Comparison of ENCODE assay signal across 22 cellular contexts in genomic region chr2:66960161-66960560, GRCh38.
"Had no signal": no experiment of that assay in that cellular context is flagged by ENCODE, and none has a peak within 500 bp of the region (broad histone marks: within the 10 kb centered on the region; RNA-seq: fewer than 3 reads in every experiment).

No MANE protein-coding gene starts in this region.

- H3K36me3 ChIP-seq: left lung, spleen, thoracic aorta, upper lobe of right lung, WERI-Rb-1 had no signal

- DNase-seq: activated CD4-positive, alpha-beta T cell treated with anti-CD3 and anti-CD28 coated beads, Interleukin-2, amount 10 ng/mL, durations not matched to agents 7 days and 5 days; activated CD4-positive, CD25-positive, alpha-beta regulatory T cell treated with anti-CD3 and anti-CD28 coated beads, Interleukin-2, amount 50 U/mL, for 72 hours; activated CD8-positive, alpha-beta memory T cell treated with anti-CD3 and anti-CD28 coated beads, Interleukin-2, amount 10 ng/mL, durations not matched to agents 7 days and 5 days; activated CD8-positive, alpha-beta T cell treated with anti-CD3 and anti-CD28 coated beads for 36 hours; activated effector memory CD4-positive, alpha-beta T cell treated with anti-CD3 and anti-CD28 coated beads, Interleukin-2, amount 50 U/mL, for 16 hours; activated naive CD4-positive, alpha-beta T cell treated with anti-CD3 and anti-CD28 coated beads, Interleukin-2, amount 10 ng/mL, durations not matched to agents 7 days and 5 days; activated T-cell treated with anti-CD3 and anti-CD28 coated beads for 4 hours; amygdala; cerebellar nuclear complex; kidney; mucosa of descending colon; occipital lobe; retina; spleen; stimulated activated CD4-positive, alpha-beta T cell treated with anti-CD3 and anti-CD28 coated beads, Interleukin-4, amount 100 ng/mL, for 1 hour; stimulated activated naive CD4-positive, alpha-beta T cell; upper lobe of right lung; WERI-Rb-1 had no signal

- H3K4me3 ChIP-seq: coronary artery, left lung, mucosa of descending colon, spleen, thoracic aorta, upper lobe of right lung had no signal

- H3K27ac ChIP-seq: coronary artery, epithelial cell of prostate, left lung, spleen, thoracic aorta, upper lobe of right lung, WERI-Rb-1 had no signal

- H3K9me3 ChIP-seq: left lung, mucosa of descending colon, spleen, thoracic aorta, upper lobe of right lung had no signal

- H3K4me1 ChIP-seq: left lung, spleen, upper lobe of right lung had no signal

- ATAC-seq: activated CD8-positive, alpha-beta memory T cell treated with anti-CD3 and anti-CD28 coated beads, Interleukin-2, amount 10 ng/mL, durations not matched to agents 7 days and 5 days; activated CD8-positive, alpha-beta T cell treated with anti-CD3 and anti-CD28 coated beads for 36 hours; left lung; mucosa of descending colon; upper lobe of right lung had no signal

- H3K27me3 ChIP-seq: left lung, spleen, upper lobe of right lung had no signal
